11 cellular contexts compared by ENCODE assay signal in the genomic region with DNA sequence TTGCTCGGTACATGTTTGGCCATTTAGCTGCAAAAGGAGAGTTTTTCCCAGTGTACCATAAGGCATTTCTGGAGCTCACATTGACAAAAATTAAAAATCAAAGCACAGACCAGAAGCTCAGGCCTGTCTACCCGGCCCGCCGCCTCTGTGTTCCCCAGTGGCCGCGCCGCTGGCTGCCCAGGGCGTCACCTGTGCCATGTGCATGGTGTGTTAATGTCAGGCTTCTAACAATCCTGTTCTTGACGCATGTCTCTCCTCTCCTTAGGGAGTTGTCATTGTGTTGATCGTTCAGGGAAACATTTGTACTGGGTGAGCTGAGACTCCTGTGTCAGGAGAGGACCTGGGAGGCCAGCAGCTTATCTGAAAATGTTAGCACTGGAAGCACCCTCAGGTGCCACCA.
"Had no signal": no experiment of that assay in that cellular context is flagged by ENCODE, and none has a peak within 500 bp of the region (broad histone marks: within the 10 kb centered on the region; RNA-seq: fewer than 3 reads in every experiment).

No MANE protein-coding gene starts in this region.

- H3K9ac ChIP-seq: GM23248 had no signal

- H3K27ac Mint-ChIP-seq: GM23338, H9, HFFc6 had no signal

- H3K4me3 Mint-ChIP-seq: GM23338, H9, HFFc6 had no signal

- H3K4me2 ChIP-seq: GM23338 had no signal

- H3K4me3 ChIP-seq: GM23248, GM23338, HAP-1 had no signal

- DNase-seq: GM23248, GOT3, H7, H9, HCEC 1CT, HFFc6 had no signal

- H3K27ac ChIP-seq: GM23248 had no signal

- ATAC-seq: GM23338, HCT116 had no signal

- H3K4me1 ChIP-seq: HAP-1 had no signal

- H3K9me3 Mint-ChIP-seq: GM23338, H9, HFFc6 had no signal

- H2AFZ ChIP-seq: GM23248, GM23338 had no signal

- FAIRE-seq: H1, H54 had no signal

- H3K36me3 ChIP-seq: HAP-1 had no signal

- H3K9me3 ChIP-seq: HAP-1 had no signal
